ENCODE assay signal across 15 cellular contexts in genomic region chr4:78661086-78661690, GRCh38.
DNase-seq lines count a peak whose midpoint lies in the region; ATAC-seq and TF ChIP-seq lines count a peak whose summit lies in the region.
"Had no signal": no experiment of that assay in that cellular context is flagged by ENCODE, and none has a peak within 500 bp of the region (broad histone marks: within the 10 kb centered on the region; RNA-seq: fewer than 3 reads in every experiment).

No MANE protein-coding gene starts in this region.

- peak overlapping the region; percentile 99 for H3K27ac Mint-ChIP-seq in endothelial cell (ENCODE audit: unreplicated experiment)
- H3K27ac Mint-ChIP-seq: activated CD4-positive, alpha-beta T cell treated with anti-CD3 and anti-CD28 coated beads for 36 hours; activated T-cell treated with anti-CD3 and anti-CD28 coated beads, Interleukin-2, amount 50 U/mL, for 24 hours had no signal

- H3K9ac ChIP-seq in neuronal stem cell (ENCODE audit: low read depth, low read length, poor library complexity) = no peak overlapping the region

- no peak for TF ChIP-seq POLR2A in vagina (IDR thresholded peaks at IDR 0.05)

- TF ChIP-seq CTCF in endothelial cell (IDR thresholded peaks at IDR 0.05; ENCODE audit: unreplicated experiment) (no peak), vagina (IDR thresholded peaks at IDR 0.05) (no peak)

- H3K36me3 ChIP-seq in neuronal stem cell (replicated peaks in 1 of 2; ENCODE audit: control insufficient read depth in 2 of 2, insufficient read depth in 2 of 2, low read length in 2 of 2) = no peaks in the 10 kb centered on the region
- no peaks in the 10 kb centered on the region for H3K36me3 ChIP-seq in vagina

- no peak overlapping the region for H3K4me3 Mint-ChIP-seq in endothelial cell (ENCODE audit: unreplicated experiment)
- H3K4me3 Mint-ChIP-seq: activated CD4-positive, alpha-beta T cell treated with anti-CD3 and anti-CD28 coated beads for 36 hours; activated T-cell treated with anti-CD3 and anti-CD28 coated beads, Interleukin-2, amount 50 U/mL, for 24 hours had no signal

- H3K27me3 ChIP-seq in right cardiac atrium (ENCODE audit: control insufficient read depth, insufficient read depth) (no peaks in the 10 kb centered on the region), neuronal stem cell (ENCODE audit: control insufficient read depth in 3 of 3, insufficient read depth in 3 of 3, low read depth in 1 of 3, low read length in 3 of 3) (no peaks in the 10 kb centered on the region), vagina (no peaks in the 10 kb centered on the region)

- 67% methylated on average over 3 of the region's 3 CpGs for WGBS in right cardiac atrium
- no CpG with 5 or more reads among the region's 3 CpGs for WGBS in neuronal stem cell (ENCODE audit: extremely low coverage in 2 of 2, insufficient read length in 2 of 2, insufficient replicate concordance in 1 of 2), 2 donors

- DNase-seq in right cardiac atrium = no peak
- no peak for DNase-seq in Right ventricle myocardium superior
- no peak for DNase-seq in endothelial cell (ENCODE audit: low spot score)
- DNase-seq in neuronal stem cell (ENCODE audit: low spot score) = no peak
- DNase-seq in vagina (ENCODE audit: extremely low spot score in 2 of 2) = no peak
- no peak for DNase-seq in activated CD8-positive, alpha-beta memory T cell treated with anti-CD3 and anti-CD28 coated beads, Interleukin-2, amount 50 U/mL, for 4 hours
- DNase-seq: activated CD4-positive, alpha-beta T cell treated with anti-CD3 and anti-CD28 coated beads for 36 hours; activated T-cell treated with anti-CD3 and anti-CD28 coated beads, Interleukin-2, amount 50 U/mL, for 24 hours; amniotic stem cell; effector CD8-positive, alpha-beta T cell; NCI-H226 had no signal

- H3K4ac ChIP-seq in neuronal stem cell (ENCODE audit: low read length) = no peak overlapping the region

- H3K27me3 Mint-ChIP-seq in endothelial cell (ENCODE audit: unreplicated experiment) = peaks cover 2% of the 10 kb centered on the region
- H3K27me3 Mint-ChIP-seq: activated CD4-positive, alpha-beta T cell treated with anti-CD3 and anti-CD28 coated beads for 36 hours; activated T-cell treated with anti-CD3 and anti-CD28 coated beads, Interleukin-2, amount 50 U/mL, for 24 hours had no signal

- peaks cover 82% of the 10 kb centered on the region for H3K4me1 Mint-ChIP-seq in endothelial cell (ENCODE audit: unreplicated experiment)

- H3K27ac ChIP-seq in right cardiac atrium (ENCODE audit: low read length) (peak overlapping the region; percentile 30), neuronal stem cell (replicated peaks; ENCODE audit: low read length) (no peak overlapping the region), vagina (peak overlapping the region; percentile 34)

- no peak overlapping the region for H2BK120ac ChIP-seq in neuronal stem cell (ENCODE audit: low read depth, low read length)

- H3K4me1 ChIP-seq in right cardiac atrium (ENCODE audit: control insufficient read depth, insufficient read depth, low read length) = peaks cover 3% of the 10 kb centered on the region
- peaks cover 5% of the 10 kb centered on the region in 2 donors for H3K4me1 ChIP-seq in neuronal stem cell (ENCODE audit: control insufficient read depth in 2 of 2, insufficient read depth in 1 of 2, low read depth in 1 of 2, low read length in 2 of 2)
- H3K4me1 ChIP-seq in vagina = peaks cover 14% of the 10 kb centered on the region

- H4K8ac ChIP-seq in neuronal stem cell (ENCODE audit: low read depth, low read length) = no peak overlapping the region

- H3K9me3 Mint-ChIP-seq in endothelial cell (ENCODE audit: unreplicated experiment) = no peaks in the 10 kb centered on the region
- H3K9me3 Mint-ChIP-seq: activated T-cell treated with anti-CD3 and anti-CD28 coated beads, Interleukin-2, amount 50 U/mL, for 24 hours; T-helper 1 cell treated with Interleukin-12 subunit alpha and Interleukin-12 subunit beta and Interleukin-4 antibody, amounts not matched to agents 30 μg/mL and 1 μg/mL, for 36 hours had no signal

- no peak overlapping the region for H4K91ac ChIP-seq in neuronal stem cell (ENCODE audit: low read depth, low read length, poor library complexity)

- H3K18ac ChIP-seq in neuronal stem cell (ENCODE audit: low read length) = no peak overlapping the region

- ATAC-seq in right cardiac atrium = no peak
- ATAC-seq in Right ventricle myocardium superior (ENCODE audit: poor library complexity) = no peak
- no peak for ATAC-seq in HG02678 (IDR thresholded peaks at IDR 0.05; ENCODE audit: unreplicated experiment)
- no peak for ATAC-seq in HG02970 (IDR thresholded peaks at IDR 0.05; ENCODE audit: low FRiP score, unreplicated experiment)
- ATAC-seq: HCT116 had no signal

- no peaks in the 10 kb centered on the region for H3K79me1 ChIP-seq in neuronal stem cell (ENCODE audit: low read depth, low read length)

- H3K4me3 ChIP-seq in right cardiac atrium (ENCODE audit: low read length) (no peak overlapping the region), neuronal stem cell (ENCODE audit: low read length in 2 of 2) (no peak overlapping the region), vagina (no peak overlapping the region)

- no peak overlapping the region for H2BK12ac ChIP-seq in neuronal stem cell (ENCODE audit: low read length)

- no peaks in the 10 kb centered on the region for H3K9me3 ChIP-seq in right cardiac atrium (ENCODE audit: control insufficient read depth, low read length)
- H3K9me3 ChIP-seq in neuronal stem cell (replicated peaks in 1 of 2; ENCODE audit: control insufficient read depth in 2 of 2, insufficient read depth in 1 of 2, low read depth in 1 of 2, low read length in 2 of 2) = no peaks in the 10 kb centered on the region
- H3K9me3 ChIP-seq in vagina = no peaks in the 10 kb centered on the region

- H3K36me3 Mint-ChIP-seq in endothelial cell (ENCODE audit: low read depth, unreplicated experiment) = peaks cover 4% of the 10 kb centered on the region

- intact Hi-C loops in right cardiac atrium (cut with DNase I) = no loop called here
- intact Hi-C loops in Right ventricle myocardium superior (cut with DNase I) = no loop called here
- intact Hi-C loops in vagina (cut with DNase I) = no loop called here

- no peak overlapping the region for H2AK5ac ChIP-seq in neuronal stem cell (ENCODE audit: low read depth, low read length)

- no peak overlapping the region for H3K23ac ChIP-seq in neuronal stem cell (ENCODE audit: low read depth, low read length, poor library complexity)

- no peak overlapping the region for H3K4me2 ChIP-seq in neuronal stem cell (ENCODE audit: insufficient read depth, low read length, poor library complexity, severe bottlenecking)

- H2BK15ac ChIP-seq in neuronal stem cell (ENCODE audit: low read length) = no peak overlapping the region

- H2AFZ ChIP-seq in neuronal stem cell (ENCODE audit: low read length) = peak overlapping the region; percentile 86

- H2BK5ac ChIP-seq in neuronal stem cell (ENCODE audit: low read length) = no peak overlapping the region

- no peak overlapping the region for H3K14ac ChIP-seq in neuronal stem cell (ENCODE audit: low read length)
